In genomic region chr7:55784151-55784550, GRCh38 we compare ENCODE assay signal across 25 cellular contexts.
"Had no signal": no experiment of that assay in that cellular context is flagged by ENCODE, and none has a peak within 500 bp of the region (broad histone marks: within the 10 kb centered on the region; RNA-seq: fewer than 3 reads in every experiment).

No MANE protein-coding gene starts in this region.

- H3K27me3 Mint-ChIP-seq: naive thymus-derived CD4-positive, alpha-beta T cell; stimulated activated naive CD8-positive, alpha-beta T cell treated with anti-CD3 and anti-CD28 coated beads, Interleukin-15, amount 100 ng/mL, for 72 hours had no signal

- H3K36me3 ChIP-seq: neural progenitor cell, pancreas, prostate gland, right lobe of liver, sigmoid colon, thoracic aorta, thyroid gland, tibial nerve, vagina had no signal

- H3K9me3 Mint-ChIP-seq: natural killer cell; stimulated activated effector memory CD8-positive, alpha-beta T cell treated with anti-CD3 and anti-CD28 coated beads, Interleukin-12 subunit alpha, Interleukin-12 subunit beta, amount 100 ng/mL, for 72 hours; stimulated activated naive CD8-positive, alpha-beta T cell treated with anti-CD3 and anti-CD28 coated beads, Interleukin-15, amount 100 ng/mL, for 72 hours had no signal

- H3K4me3 ChIP-seq: neural progenitor cell, pancreas, prostate gland, right lobe of liver, sigmoid colon, thoracic aorta, thyroid gland, tibial nerve, vagina had no signal

- H3K27ac Mint-ChIP-seq: naive thymus-derived CD4-positive, alpha-beta T cell; natural killer cell; nephron; neural progenitor cell; stimulated activated effector memory CD8-positive, alpha-beta T cell treated with anti-CD3 and anti-CD28 coated beads, Interleukin-12 subunit alpha, Interleukin-12 subunit beta, amount 100 ng/mL, for 72 hours; stimulated activated naive CD8-positive, alpha-beta T cell treated with anti-CD3 and anti-CD28 coated beads, Interleukin-15, amount 100 ng/mL, for 72 hours had no signal

- H3K27ac ChIP-seq: neural progenitor cell, pancreas, prostate gland, right lobe of liver, sigmoid colon, thoracic aorta, thyroid gland, tibial nerve, vagina had no signal

- H3K4me1 ChIP-seq: neural progenitor cell, pancreas, prostate gland, right lobe of liver, sigmoid colon, thyroid gland, tibial nerve, vagina had no signal

- ATAC-seq: naive thymus-derived CD4-positive, alpha-beta T cell; natural killer cell; pancreas; right cardiac atrium; right lobe of liver; stimulated activated effector memory CD8-positive, alpha-beta T cell treated with anti-CD3 and anti-CD28 coated beads, Interleukin-12 subunit alpha, Interleukin-12 subunit beta, amount 100 ng/mL, for 72 hours; stimulated activated naive CD8-positive, alpha-beta T cell treated with anti-CD3 and anti-CD28 coated beads, Interleukin-15, amount 100 ng/mL, for 72 hours; stimulated activated naive CD8-positive, alpha-beta T cell treated with anti-CD3 and anti-CD28 coated beads, Interleukin-15, Interleukin-2, amounts not matched to agents 100 U/mL and 50 U/mL, for 24 hours had no signal

- H3K27me3 ChIP-seq: neural progenitor cell, pancreas, right lobe of liver, sigmoid colon, thyroid gland, tibial nerve, vagina had no signal

- H3K4me1 Mint-ChIP-seq: naive thymus-derived CD4-positive, alpha-beta T cell; natural killer cell; nephron; neural progenitor cell; stimulated activated effector memory CD8-positive, alpha-beta T cell treated with anti-CD3 and anti-CD28 coated beads, Interleukin-12 subunit alpha, Interleukin-12 subunit beta, amount 100 ng/mL, for 72 hours; stimulated activated naive CD8-positive, alpha-beta T cell treated with anti-CD3 and anti-CD28 coated beads, Interleukin-15, amount 100 ng/mL, for 72 hours had no signal

- H3K9me3 ChIP-seq: pancreas, prostate gland, right lobe of liver, sigmoid colon, thoracic aorta, thyroid gland, tibial nerve, vagina had no signal

- DNase-seq: naive thymus-derived CD4-positive, alpha-beta T cell; natural killer cell; occipital lobe; pancreas; retina; right cardiac atrium; sigmoid colon; small intestine; stimulated activated CD4-positive, alpha-beta T cell treated with anti-CD3 and anti-CD28 coated beads, Interleukin-15, amount 100 ng/mL, for 24 hours; stimulated activated CD4-positive, alpha-beta T cell treated with anti-CD3 and anti-CD28 coated beads, Interleukin-2, amount 100 ng/mL, for 24 hours; stimulated activated CD4-positive, alpha-beta T cell treated with anti-CD3 and anti-CD28 coated beads, Interleukin-2, amount 100 ng/mL, for 48 hours; stimulated activated CD4-positive, alpha-beta T cell treated with anti-CD3 and anti-CD28 coated beads, Interleukin-4, amount 100 ng/mL, for 24 hours; stimulated activated naive CD4-positive, alpha-beta T cell; stimulated activated naive CD8-positive, alpha-beta T cell treated with anti-CD3 and anti-CD28 coated beads, Interleukin-15, amount 100 ng/mL, for 72 hours; stimulated activated naive CD8-positive, alpha-beta T cell treated with anti-CD3 and anti-CD28 coated beads, Interleukin-15, Interleukin-2, amounts not matched to agents 100 U/mL and 50 U/mL, for 24 hours; thyroid gland; trophoblast cell had no signal

- H3K4me3 Mint-ChIP-seq: natural killer cell; nephron; neural progenitor cell; stimulated activated effector memory CD8-positive, alpha-beta T cell treated with anti-CD3 and anti-CD28 coated beads, Interleukin-12 subunit alpha, Interleukin-12 subunit beta, amount 100 ng/mL, for 72 hours; stimulated activated naive CD8-positive, alpha-beta T cell treated with anti-CD3 and anti-CD28 coated beads, Interleukin-15, amount 100 ng/mL, for 72 hours had no signal

- H3K36me3 Mint-ChIP-seq: natural killer cell; stimulated activated effector memory CD8-positive, alpha-beta T cell treated with anti-CD3 and anti-CD28 coated beads, Interleukin-12 subunit alpha, Interleukin-12 subunit beta, amount 100 ng/mL, for 72 hours had no signal
